Comparison of ENCODE assay signal across 27 cellular contexts in genomic region chr6:154558513-154558912, GRCh38.
"Had no signal": no experiment of that assay in that cellular context is flagged by ENCODE, and none has a peak within 500 bp of the region (broad histone marks: within the 10 kb centered on the region; RNA-seq: fewer than 3 reads in every experiment).

No MANE protein-coding gene starts in this region.

- H3K9ac ChIP-seq: parathyroid adenoma had no signal

- DNase-seq: glutamatergic neuron; heart left ventricle; hypothalamus; immature natural killer cell; kidney; left colon; left lung; lower lobe of right lung; midbrain; mucosa of descending colon; naive thymus-derived CD4-positive, alpha-beta T cell; nucleus accumbens; right lobe of liver; stimulated activated CD4-positive, alpha-beta T cell treated with anti-CD3 and anti-CD28 coated beads, Interleukin-1b, Interleukin-23, amount 100 ng/mL, for 48 hours; stimulated activated CD4-positive, alpha-beta T cell treated with anti-CD3 and anti-CD28 coated beads, Interleukin-2, amount 100 ng/mL, for 48 hours; stimulated activated CD4-positive, alpha-beta T cell treated with anti-CD3 and anti-CD28 coated beads, Interleukin-4, amount 100 ng/mL, for 4 hours; stimulated activated CD8-positive, alpha-beta memory T cell treated with anti-CD3 and anti-CD28 coated beads, Interleukin-4, amount 100 ng/mL, for 48 hours; stimulated activated naive CD4-positive, alpha-beta T cell treated with Interleukin-2 at 50 U/mL for 16 hours; stimulated activated naive CD8-positive, alpha-beta T cell treated with anti-CD3 and anti-CD28 coated beads, Interleukin-15, amount 100 ng/mL, for 72 hours; substantia nigra; upper lobe of left lung had no signal

- H3K27me3 ChIP-seq: heart left ventricle, left lung, right atrium auricular region, right lobe of liver, tibial nerve, upper lobe of left lung had no signal

- H3K4me3 ChIP-seq: heart left ventricle, left lung, lower lobe of right lung, mucosa of descending colon, right atrium auricular region, right lobe of liver, skin epidermis, tibial nerve, upper lobe of left lung had no signal

- ATAC-seq: left colon; left lung; lower lobe of right lung; mucosa of descending colon; naive thymus-derived CD4-positive, alpha-beta T cell; right lobe of liver; stimulated activated memory B cell treated with anti-CD40 and anti-IgM and Interleukin-4, amounts not matched to agents 10 μg/mL and 1 μg/mL and 100 μg/mL, for 72 hours; stimulated activated naive CD8-positive, alpha-beta T cell treated with anti-CD3 and anti-CD28 coated beads, Interleukin-15, amount 100 ng/mL, for 72 hours had no signal

- H3K27ac ChIP-seq: heart left ventricle, left lung, lower lobe of right lung, parathyroid adenoma, right atrium auricular region, right lobe of liver, skin epidermis, tibial nerve, upper lobe of left lung had no signal

- H3K36me3 ChIP-seq: heart left ventricle, left lung, lower lobe of right lung, right atrium auricular region, right lobe of liver, tibial nerve, upper lobe of left lung had no signal

- H3K9me3 ChIP-seq: heart left ventricle, left lung, lower lobe of right lung, mucosa of descending colon, right atrium auricular region, right lobe of liver, tibial nerve, upper lobe of left lung had no signal

- H2AFZ ChIP-seq: parathyroid adenoma had no signal

- FAIRE-seq: islet of Langerhans, kidney had no signal

- H3K4me1 ChIP-seq: left lung, lower lobe of right lung, parathyroid adenoma, right atrium auricular region, right lobe of liver, upper lobe of left lung had no signal
